Comparison of ENCODE assay signal across 14 cellular contexts in genomic region chr18:79245517-79246001, GRCh38.
A peak's percentile ranks its signal among the peaks of the same experiment; 100 is the strongest.
DNase-seq lines count a peak whose midpoint lies in the region; TF ChIP-seq lines count a peak whose summit lies in the region.
"Had no signal": no experiment of that assay in that cellular context is flagged by ENCODE, and none has a peak within 500 bp of the region (broad histone marks: within the 10 kb centered on the region; RNA-seq: fewer than 3 reads in every experiment).

No MANE protein-coding gene starts in this region.

- no peak for TF ChIP-seq EP300 in transverse colon (IDR thresholded peaks at IDR 0.05; ENCODE audit: low read depth)

- H3K27me3 ChIP-seq in transverse colon (no peaks in the 10 kb centered on the region), thyroid gland (no peaks in the 10 kb centered on the region), Caco-2 (replicated peaks; ENCODE audit: control insufficient read depth, insufficient read depth, low read length) (no peaks in the 10 kb centered on the region)
- H3K27me3 ChIP-seq: uterus had no signal

- no peaks in the 10 kb centered on the region for H3K4me1 ChIP-seq in transverse colon
- no peaks in the 10 kb centered on the region for H3K4me1 ChIP-seq in thyroid gland
- H3K4me1 ChIP-seq in Caco-2, result no peaks in the 10 kb centered on the region
- H3K4me1 ChIP-seq: uterus had no signal

- POLR2A ChIA-PET in Caco-2 (lab: Charles Lee), result no interaction called here

- no peak for TF ChIP-seq CTCF in transverse colon (IDR thresholded peaks at IDR 0.05)
- no peak for TF ChIP-seq CTCF in thyroid gland (IDR thresholded peaks at IDR 0.05)
- TF ChIP-seq CTCF in Caco-2 (IDR thresholded peaks at IDR 0.05; ENCODE audit: insufficient read depth in 1 of 2, low read depth in 1 of 2, low read length in 1 of 2, severe bottlenecking in 1 of 2, unreplicated experiment in 1 of 2), result no peak

- CTCF ChIA-PET in Caco-2 (lab: Charles Lee), result no interaction called here

- in situ Hi-C loops in transverse colon (cut with MboI; ENCODE audit: low pct_ligation_motif_present in 1 of 4, low pct_unique_long_range_greater_than_20kb in 1 of 4, low sequenced_read_pairs in 3 of 4), result no loop called here

- no peaks in the 10 kb centered on the region for H3K9me3 ChIP-seq in transverse colon
- no peaks in the 10 kb centered on the region for H3K9me3 ChIP-seq in thyroid gland
- no peaks in the 10 kb centered on the region for H3K9me3 ChIP-seq in Caco-2
- H3K9me3 ChIP-seq: uterus had no signal

- WGBS in transverse colon (ENCODE audit: low coverage in 1 of 2), 2 donors, result 44% methylated on average over 12 of the region's 23 CpGs; no CpG with 5 or more reads in 1 of the 2 donors
- WGBS in thyroid gland, 2 donors, result 57 to 100% methylated on average over 1 to 12 of the region's 23 CpGs

- peak; percentile 27 for DNase-seq in stimulated activated naive CD4-positive, alpha-beta T cell treated with Interleukin-2 at 50 U/mL for 16 hours (lab: John Stamatoyannopoulos, UW)
- DNase-seq in stimulated activated naive CD4-positive, alpha-beta T cell (lab: John Stamatoyannopoulos, UW), result no peak
- DNase-seq in OCI-M1 (lab: John Stamatoyannopoulos, UW) (peak; percentile 52), transverse colon (peak; percentile 46), thyroid gland (no peak), Caco-2 (no peak)
- peak; percentile 51 for DNase-seq in activated effector memory CD4-positive, alpha-beta T cell treated with Interleukin-2 at 50 U/mL for 16 hours
- DNase-seq in stimulated activated CD4-positive, alpha-beta T cell treated with anti-CD3 and anti-CD28 coated beads, Interleukin-15, amount 100 ng/mL, for 24 hours, result no peak
- DNase-seq: naive thymus-derived CD8-positive, alpha-beta T cell; Right ventricle myocardium superior; uterus had no signal

- H3K36me3 Mint-ChIP-seq in Caco-2 (ENCODE audit: insufficient read depth, unreplicated experiment), result no peaks in the 10 kb centered on the region
- H3K36me3 Mint-ChIP-seq: naive thymus-derived CD8-positive, alpha-beta T cell had no signal

- no peaks in the 10 kb centered on the region for H3K4me1 Mint-ChIP-seq in Caco-2 (ENCODE audit: low read depth, unreplicated experiment)

- H3K9me3 Mint-ChIP-seq in Caco-2 (ENCODE audit: unreplicated experiment), result no peaks in the 10 kb centered on the region
- H3K9me3 Mint-ChIP-seq: GM23338; naive thymus-derived CD8-positive, alpha-beta T cell had no signal

- intact Hi-C loops in transverse colon (cut with DNase I; ENCODE audit: low total_unique reads) (no loop called here), thyroid gland (cut with DNase I) (no loop called here), Caco-2 (cut with micrococcal nuclease; ENCODE audit: unreplicated experiment) (loop anchor here (5.0 kb wide), 2 partner anchors 173 to 258 kb away; no protein-coding TSS in a partner anchor)

- no peaks in the 10 kb centered on the region for H3K27me3 Mint-ChIP-seq in Caco-2 (ENCODE audit: insufficient read depth, unreplicated experiment)
- H3K27me3 Mint-ChIP-seq: naive thymus-derived CD8-positive, alpha-beta T cell had no signal

- BruUV-seq in Caco-2 (replicated peaks; lab: Mats Ljungman, UMichigan), result no TSS peak

- H3K27ac ChIP-seq in transverse colon (peak overlapping the region in 2 of 4 donors; percentile 23 to 49), thyroid gland (no peak overlapping the region)
- H3K27ac ChIP-seq: BLaER1 treated with 17β-estradiol and CSF1 and Interleukin-3, amounts not matched to agents 10 nM and 100 nM; uterus had no signal

- H3K36me3 ChIP-seq in transverse colon, result no peaks in the 10 kb centered on the region
- H3K36me3 ChIP-seq in thyroid gland, result no peaks in the 10 kb centered on the region
- no peaks in the 10 kb centered on the region for H3K36me3 ChIP-seq in Caco-2 (ENCODE audit: control insufficient read depth, insufficient read depth, low read length)
- H3K36me3 ChIP-seq: uterus had no signal

- H3K4me3 Mint-ChIP-seq in Caco-2 (ENCODE audit: unreplicated experiment), result no peak overlapping the region

- no peak overlapping the region for H3K27ac Mint-ChIP-seq in Caco-2 (ENCODE audit: unreplicated experiment)
- H3K27ac Mint-ChIP-seq: GM23338 had no signal

- TF ChIP-seq POLR2A in transverse colon (IDR thresholded peaks at IDR 0.05) (no peak), thyroid gland (IDR thresholded peaks at IDR 0.05) (no peak)

- H3K4me3 ChIP-seq in transverse colon (no peak overlapping the region), thyroid gland (replicated peaks in 1 of 3) (no peak overlapping the region), Caco-2 (ENCODE audit: low read depth, low read length) (no peak overlapping the region)
- H3K4me3 ChIP-seq: BLaER1 treated with 17β-estradiol and CSF1 and Interleukin-3, amounts not matched to agents 10 nM and 100 nM; GM23338; K562; uterus had no signal

Comparison
In these comparisons a context has a peak if more than half of its experiments do, and no peak if none do; other contexts are left out.
1. DNase-seq: peak in stimulated activated naive CD4-positive, alpha-beta T cell treated with Interleukin-2 at 50 U/mL for 16 hours (single experiment), OCI-M1 (single experiment), activated effector memory CD4-positive, alpha-beta T cell treated with Interleukin-2 at 50 U/mL for 16 hours (single experiment) and transverse colon (single experiment); none in stimulated activated naive CD4-positive, alpha-beta T cell (0 of 6), thyroid gland (0 of 2), Caco-2 (0 of 2) and stimulated activated CD4-positive, alpha-beta T cell treated with anti-CD3 and anti-CD28 coated beads, Interleukin-15, amount 100 ng/mL, for 24 hours (single experiment).